Comparison of ENCODE assay signal across 1 cellular context in genomic region chr17:8079291-8080207, GRCh38.
TF ChIP-seq lines count a peak whose summit lies in the region.

No MANE protein-coding gene starts in this region.

TF ChIP-seq in HepG2, 621 proteins besides CTCF, POLR2A, EP300 and RAD21 (continued from another document and continues in another):
- TF ChIP-seq YY1 (IDR thresholded peaks at IDR 0.05; ENCODE audit: insufficient read depth, insufficient replicate concordance, low read depth, low read length) (peak; percentile 28), ZFX (CRISPR knock-in tag; IDR thresholded peaks at IDR 0.05; ENCODE audit: low read depth) (peak; percentile 44; the same call in 1 of the 2 replicates), ZFP36 (IDR thresholded peaks at IDR 0.05; ENCODE audit: borderline replicate concordance, low read depth, low read length, partially characterized antibody) (no peak), NCOA2 (CRISPR knock-in tag; IDR thresholded peaks at IDR 0.05) (no peak), AHR (CRISPR knock-in tag; IDR thresholded peaks at IDR 0.05) (0 out of 2 replicates have a peak, but pooled peaks have one; percentile 23), ZNF580 (CRISPR knock-in tag; IDR thresholded peaks at IDR 0.05; ENCODE audit: borderline replicate concordance, low read depth) (0 out of 2 replicates have a peak, but pooled peaks have one; percentile 21), ZNF782 (CRISPR knock-in tag; IDR thresholded peaks at IDR 0.05; ENCODE audit: borderline replicate concordance) (no peak; the same call in none of the 2 replicates), ZNF563 (CRISPR knock-in tag; IDR thresholded peaks at IDR 0.05) (no peak), GATAD1 (CRISPR knock-in tag; IDR thresholded peaks at IDR 0.05) (no peak), ZBTB3 (CRISPR knock-in tag; IDR thresholded peaks at IDR 0.05; ENCODE audit: borderline replicate concordance, low read depth) (no peak), ZFP41 (CRISPR knock-in tag; IDR thresholded peaks at IDR 0.05; ENCODE audit: borderline replicate concordance) (no peak), FIP1L1 (IDR thresholded peaks at IDR 0.05; ENCODE audit: borderline replicate concordance, insufficient read depth, low read depth, low read length) (no peak), TAF1 (CRISPR knock-in tag; IDR thresholded peaks at IDR 0.05) (peak; percentile 22; the same call in 1 of the 2 replicates), GATAD2A (CRISPR knock-in tag; IDR thresholded peaks at IDR 0.05) (peak; percentile 46), HNF4A (CRISPR knock-in tag; IDR thresholded peaks at IDR 0.05) (peak; percentile 98), THAP11 (CRISPR knock-in tag; IDR thresholded peaks at IDR 0.05) (0 out of 2 replicates have a peak, but pooled peaks have one; percentile 33), ZFP62 (CRISPR knock-in tag; IDR thresholded peaks at IDR 0.05) (no peak), ATRX (CRISPR knock-in tag; IDR thresholded peaks at IDR 0.05; ENCODE audit: borderline replicate concordance) (no peak), NCOR1 (IDR thresholded peaks at IDR 0.05; ENCODE audit: borderline replicate concordance, low read length) (peak; percentile 65; the same call in 1 of the 2 replicates), RARG (CRISPR knock-in tag; IDR thresholded peaks at IDR 0.05; ENCODE audit: low read depth) (no peak), KDM1A (CRISPR knock-in tag; IDR thresholded peaks at IDR 0.05) (peak; percentile 91), SALL1 (CRISPR knock-in tag; IDR thresholded peaks at IDR 0.05) (peak; percentile 42; the same call in 1 of the 2 replicates), SOX13 (IDR thresholded peaks at IDR 0.05) (no peak), SOX13 (CRISPR knock-in tag; conservative IDR thresholded peaks at IDR 0.05 in 1 of 2, IDR thresholded peaks at IDR 0.05 in 1 of 2) (peak in 1 of 2 experiments; percentile 8; a peak in 1 of 4 replicates), KMT2B (CRISPR knock-in tag; IDR thresholded peaks at IDR 0.05) (no peak), ZHX2 (IDR thresholded peaks at IDR 0.05; ENCODE audit: low read depth) (peak; percentile 47; the same call in 1 of the 2 replicates), ZHX2 (CRISPR knock-in tag; IDR thresholded peaks at IDR 0.05; ENCODE audit: borderline replicate concordance) (no peak), TBP (CRISPR knock-in tag; IDR thresholded peaks at IDR 0.05) (no peak), ZFP36L1 (CRISPR knock-in tag; IDR thresholded peaks at IDR 0.05) (no peak), TCF12 (IDR thresholded peaks at IDR 0.05) (no peak), TCF12 (CRISPR knock-in tag; IDR thresholded peaks at IDR 0.05) (0 out of 2 replicates have a peak, but pooled peaks have one; percentile 22), ZNF883 (CRISPR knock-in tag; IDR thresholded peaks at IDR 0.05; ENCODE audit: not compliant biosample characterization) (peak; percentile 33), RXRB (CRISPR knock-in tag; IDR thresholded peaks at IDR 0.05; ENCODE audit: borderline replicate concordance) (peak; percentile 36; the same call in 1 of the 2 replicates), ZNF225 (CRISPR knock-in tag; IDR thresholded peaks at IDR 0.05) (no peak), SRY (CRISPR knock-in tag; IDR thresholded peaks at IDR 0.05) (no peak), ZFAT (CRISPR knock-in tag; conservative IDR thresholded peaks at IDR 0.05) (no peak), ZNF503 (CRISPR knock-in tag; IDR thresholded peaks at IDR 0.05) (no peak), HNRNPL (IDR thresholded peaks at IDR 0.05; ENCODE audit: low read depth, low read length) (peak; percentile 98), HIC2 (CRISPR knock-in tag; IDR thresholded peaks at IDR 0.05; ENCODE audit: low read depth) (peak; percentile 87), HDAC1 (CRISPR knock-in tag; IDR thresholded peaks at IDR 0.05) (peak; percentile 78), ZNF674 (CRISPR knock-in tag; IDR thresholded peaks at IDR 0.05; ENCODE audit: low read depth) (peak; percentile 26; the same call in 1 of the 2 replicates)
- TF ChIP-seq, protein P1, sequence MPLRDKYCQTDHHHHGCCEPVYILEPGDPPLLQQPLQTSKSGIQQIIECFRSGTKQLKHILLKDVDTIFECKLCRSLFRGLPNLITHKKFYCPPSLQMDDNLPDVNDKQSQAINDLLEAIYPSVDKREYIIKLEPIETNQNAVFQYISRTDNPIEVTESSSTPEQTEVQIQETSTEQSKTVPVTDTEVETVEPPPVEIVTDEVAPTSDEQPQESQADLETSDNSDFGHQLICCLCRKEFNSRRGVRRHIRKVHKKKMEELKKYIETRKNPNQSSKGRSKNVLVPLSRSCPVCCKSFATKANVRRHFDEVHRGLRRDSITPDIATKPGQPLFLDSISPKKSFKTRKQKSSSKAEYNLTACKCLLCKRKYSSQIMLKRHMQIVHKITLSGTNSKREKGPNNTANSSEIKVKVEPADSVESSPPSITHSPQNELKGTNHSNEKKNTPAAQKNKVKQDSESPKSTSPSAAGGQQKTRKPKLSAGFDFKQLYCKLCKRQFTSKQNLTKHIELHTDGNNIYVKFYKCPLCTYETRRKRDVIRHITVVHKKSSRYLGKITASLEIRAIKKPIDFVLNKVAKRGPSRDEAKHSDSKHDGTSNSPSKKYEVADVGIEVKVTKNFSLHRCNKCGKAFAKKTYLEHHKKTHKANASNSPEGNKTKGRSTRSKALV (CRISPR knock-in tag; IDR thresholded peaks at IDR 0.05), result peak; percentile 28; the same call in 1 of the 2 replicates
- TF ChIP-seq, protein P2, sequence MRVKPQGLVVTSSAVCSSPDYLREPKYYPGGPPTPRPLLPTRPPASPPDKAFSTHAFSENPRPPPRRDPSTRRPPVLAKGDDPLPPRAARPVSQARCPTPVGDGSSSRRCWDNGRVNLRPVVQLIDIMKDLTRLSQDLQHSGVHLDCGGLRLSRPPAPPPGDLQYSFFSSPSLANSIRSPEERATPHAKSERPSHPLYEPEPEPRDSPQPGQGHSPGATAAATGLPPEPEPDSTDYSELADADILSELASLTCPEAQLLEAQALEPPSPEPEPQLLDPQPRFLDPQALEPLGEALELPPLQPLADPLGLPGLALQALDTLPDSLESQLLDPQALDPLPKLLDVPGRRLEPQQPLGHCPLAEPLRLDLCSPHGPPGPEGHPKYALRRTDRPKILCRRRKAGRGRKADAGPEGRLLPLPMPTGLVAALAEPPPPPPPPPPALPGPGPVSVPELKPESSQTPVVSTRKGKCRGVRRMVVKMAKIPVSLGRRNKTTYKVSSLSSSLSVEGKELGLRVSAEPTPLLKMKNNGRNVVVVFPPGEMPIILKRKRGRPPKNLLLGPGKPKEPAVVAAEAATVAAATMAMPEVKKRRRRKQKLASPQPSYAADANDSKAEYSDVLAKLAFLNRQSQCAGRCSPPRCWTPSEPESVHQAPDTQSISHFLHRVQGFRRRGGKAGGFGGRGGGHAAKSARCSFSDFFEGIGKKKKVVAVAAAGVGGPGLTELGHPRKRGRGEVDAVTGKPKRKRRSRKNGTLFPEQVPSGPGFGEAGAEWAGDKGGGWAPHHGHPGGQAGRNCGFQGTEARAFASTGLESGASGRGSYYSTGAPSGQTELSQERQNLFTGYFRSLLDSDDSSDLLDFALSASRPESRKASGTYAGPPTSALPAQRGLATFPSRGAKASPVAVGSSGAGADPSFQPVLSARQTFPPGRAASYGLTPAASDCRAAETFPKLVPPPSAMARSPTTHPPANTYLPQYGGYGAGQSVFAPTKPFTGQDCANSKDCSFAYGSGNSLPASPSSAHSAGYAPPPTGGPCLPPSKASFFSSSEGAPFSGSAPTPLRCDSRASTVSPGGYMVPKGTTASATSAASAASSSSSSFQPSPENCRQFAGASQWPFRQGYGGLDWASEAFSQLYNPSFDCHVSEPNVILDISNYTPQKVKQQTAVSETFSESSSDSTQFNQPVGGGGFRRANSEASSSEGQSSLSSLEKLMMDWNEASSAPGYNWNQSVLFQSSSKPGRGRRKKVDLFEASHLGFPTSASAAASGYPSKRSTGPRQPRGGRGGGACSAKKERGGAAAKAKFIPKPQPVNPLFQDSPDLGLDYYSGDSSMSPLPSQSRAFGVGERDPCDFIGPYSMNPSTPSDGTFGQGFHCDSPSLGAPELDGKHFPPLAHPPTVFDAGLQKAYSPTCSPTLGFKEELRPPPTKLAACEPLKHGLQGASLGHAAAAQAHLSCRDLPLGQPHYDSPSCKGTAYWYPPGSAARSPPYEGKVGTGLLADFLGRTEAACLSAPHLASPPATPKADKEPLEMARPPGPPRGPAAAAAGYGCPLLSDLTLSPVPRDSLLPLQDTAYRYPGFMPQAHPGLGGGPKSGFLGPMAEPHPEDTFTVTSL (CRISPR knock-in tag; IDR thresholded peaks at IDR 0.05; ENCODE audit: borderline replicate concordance), result no peak
- TF ChIP-seq, protein P3, sequence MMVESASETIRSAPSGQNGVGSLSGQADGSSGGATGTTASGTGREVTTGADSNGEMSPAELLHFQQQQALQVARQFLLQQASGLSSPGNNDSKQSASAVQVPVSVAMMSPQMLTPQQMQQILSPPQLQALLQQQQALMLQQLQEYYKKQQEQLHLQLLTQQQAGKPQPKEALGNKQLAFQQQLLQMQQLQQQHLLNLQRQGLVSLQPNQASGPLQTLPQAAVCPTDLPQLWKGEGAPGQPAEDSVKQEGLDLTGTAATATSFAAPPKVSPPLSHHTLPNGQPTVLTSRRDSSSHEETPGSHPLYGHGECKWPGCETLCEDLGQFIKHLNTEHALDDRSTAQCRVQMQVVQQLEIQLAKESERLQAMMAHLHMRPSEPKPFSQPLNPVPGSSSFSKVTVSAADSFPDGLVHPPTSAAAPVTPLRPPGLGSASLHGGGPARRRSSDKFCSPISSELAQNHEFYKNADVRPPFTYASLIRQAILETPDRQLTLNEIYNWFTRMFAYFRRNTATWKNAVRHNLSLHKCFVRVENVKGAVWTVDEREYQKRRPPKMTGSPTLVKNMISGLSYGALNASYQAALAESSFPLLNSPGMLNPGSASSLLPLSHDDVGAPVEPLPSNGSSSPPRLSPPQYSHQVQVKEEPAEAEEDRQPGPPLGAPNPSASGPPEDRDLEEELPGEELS (CRISPR knock-in tag; IDR thresholded peaks at IDR 0.05), result no peak
- TF ChIP-seq, protein P4, sequence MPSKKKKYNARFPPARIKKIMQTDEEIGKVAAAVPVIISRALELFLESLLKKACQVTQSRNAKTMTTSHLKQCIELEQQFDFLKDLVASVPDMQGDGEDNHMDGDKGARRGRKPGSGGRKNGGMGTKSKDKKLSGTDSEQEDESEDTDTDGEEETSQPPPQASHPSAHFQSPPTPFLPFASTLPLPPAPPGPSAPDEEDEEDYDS (CRISPR knock-in tag; IDR thresholded peaks at IDR 0.05), result 0 out of 2 replicates have a peak, but pooled peaks have one; percentile 24
